Comparison of ENCODE assay signal across 8 cellular contexts in the genomic region with DNA sequence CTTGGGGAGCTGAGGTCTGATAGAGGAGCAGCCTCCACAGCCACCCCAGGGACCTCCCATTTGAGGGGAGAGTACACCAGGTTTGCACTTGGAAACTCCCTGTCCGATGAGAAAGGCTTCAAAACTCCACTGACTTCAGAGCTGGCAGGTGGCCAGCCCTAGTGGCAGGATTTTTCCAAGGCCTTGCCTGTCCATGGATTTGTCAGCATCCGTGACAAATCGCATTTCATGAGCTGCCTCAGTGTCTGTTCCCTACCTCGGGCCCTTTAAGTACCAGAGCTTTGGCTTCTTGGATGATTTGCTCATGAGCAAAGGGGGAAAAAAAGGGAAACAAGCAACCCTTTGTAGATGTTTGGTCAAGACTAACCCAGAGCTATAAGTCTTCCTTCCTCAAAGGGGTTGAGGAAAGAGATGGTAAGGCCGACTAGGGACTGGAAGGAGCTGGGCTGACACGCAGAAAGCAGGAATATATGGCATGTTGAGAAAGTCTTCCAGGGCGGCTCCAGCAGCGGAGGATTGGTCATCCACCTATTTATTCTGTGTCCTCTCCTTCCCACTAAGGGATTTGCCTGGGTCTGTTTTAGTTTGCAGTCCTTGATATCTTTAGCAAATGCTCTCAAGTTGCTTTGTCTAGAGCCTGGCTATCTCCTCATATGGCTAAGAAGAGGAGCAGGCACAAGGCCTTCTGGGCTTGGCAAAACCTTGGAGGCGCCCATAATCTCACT. TPM values are rescaled to one million over a fixed set of nuclear protein-coding genes. Genes with fewer than 3 reads are reported as not detected.
DNase-seq lines count a peak whose midpoint lies in the region; ATAC-seq lines count a peak whose summit lies in the region.

No MANE protein-coding gene starts in this region.

- H3K4me1 ChIP-seq in mesodermal cell (ENCODE audit: control insufficient read depth, insufficient read depth, low read length, poor library complexity, severe bottlenecking) (peaks cover 66% of the 10 kb centered on the region), aorta (ENCODE audit: control insufficient read depth in 1 of 2, insufficient read depth in 2 of 2, low read length in 2 of 2) (peaks cover 0 to 3% of the 10 kb centered on the region in 2 donors)

- intact Hi-C loops in aorta (cut with DNase I), result loop anchor here (5.0 kb wide), 1 partner anchor 38 kb away; no protein-coding TSS in a partner anchor

- 85 to 91% methylated on average over 5 to 7 of the region's 9 CpGs for WGBS in mesodermal cell (ENCODE audit: insufficient coverage in 2 of 2), 2 experiments
- WGBS in aorta, 2 donors, result 30 to 33% methylated on average over 9 of the region's 9 CpGs

- no peaks in the 10 kb centered on the region for H3K9me3 ChIP-seq in mesodermal cell (ENCODE audit: control insufficient read depth, low read length)
- no peaks in the 10 kb centered on the region for H3K9me3 ChIP-seq in aorta (ENCODE audit: control insufficient read depth, low read length)

- no peaks in the 10 kb centered on the region for H3K27me3 ChIP-seq in aorta (ENCODE audit: control insufficient read depth in 1 of 2, insufficient read depth in 2 of 2, low read length in 1 of 2)

- ATAC-seq in aorta (ENCODE audit: low FRiP score) (peak; percentile 45), GM18511 (IDR thresholded peaks at IDR 0.05; ENCODE audit: unreplicated experiment) (no peak)

- peak; percentile 99 for DNase-seq in EL
- peak; percentile 29 for DNase-seq in NCI-H82 treated with DMSO at 0.1 percent for 48 hours (lab: John Stamatoyannopoulos, UW; ENCODE audit: unreplicated experiment)
- DNase-seq in dermis microvascular lymphatic vessel endothelial cell (ENCODE audit: low read depth in 2 of 2), result peak; percentile 97 to 99
- peak; percentile 94 to 98 for DNase-seq in aorta
- no peak for DNase-seq in activated T-cell treated with anti-CD3 and anti-CD28 coated beads for 4 hours
- no peak for DNase-seq in KG1 (lab: John Stamatoyannopoulos, UW)

- H3K36me3 ChIP-seq in mesodermal cell (ENCODE audit: control insufficient read depth, insufficient read depth, low read length), result peaks cover 4% of the 10 kb centered on the region
- H3K36me3 ChIP-seq in aorta (ENCODE audit: control insufficient read depth in 1 of 2, insufficient read depth in 2 of 2, low read length in 1 of 2), result no peaks in the 10 kb centered on the region

- H3K4me3 ChIP-seq in mesodermal cell (ENCODE audit: extremely low read depth, insufficient read depth, low read length, poor library complexity, severe bottlenecking) (no peak overlapping the region), aorta (ENCODE audit: low read length in 2 of 2) (no peak overlapping the region)

- H3K27ac ChIP-seq in mesodermal cell (ENCODE audit: low read depth, low read length, severe bottlenecking) (peak overlapping the region; percentile 41), aorta (ENCODE audit: low read depth in 1 of 2, low read length in 2 of 2) (peak overlapping the region; percentile 84 to 88)

RNA-seq across cellular contexts. Expression of a gene that starts 2.7 kb away (rescaled TPM):
- total RNA-seq in dermis microvascular lymphatic vessel endothelial cell, result 281 and 463 TPM in 2 replicates
- polyA plus RNA-seq in mesodermal cell (2013, experiment 1 of 2), result 162 TPM
- polyA plus RNA-seq in mesodermal cell (2013, experiment 2 of 2), result 102 TPM
- 1,000 to 10,000 TPM in 1 of 2 donors, 100 to 1,000 TPM in 1; 868 to 1,205 TPM for total RNA-seq in aorta
- polyA plus RNA-seq in aorta, result 100 to 1,000 TPM in 1 of 2 donors, 10 to 100 TPM in 1; 49.1 to 268 TPM

RNA-seq across cellular contexts. Expression of a gene that starts 37.0 kb away (rescaled TPM):
- total RNA-seq in dermis microvascular lymphatic vessel endothelial cell (0.13 TPM in 1 of 2 replicates, not detected in the other), aorta (1 to 10 TPM; 1.0 to 1.8 TPM)
- not detected for polyA plus RNA-seq in mesodermal cell (2013, experiment 1 of 2)
- not detected for polyA plus RNA-seq in mesodermal cell (2013, experiment 2 of 2)
- polyA plus RNA-seq in aorta, result 1 to 10 TPM; 2.5 to 7.5 TPM

Comparison
In these comparisons a context has a peak if more than half of its experiments do, and no peak if none do; other contexts are left out.
1. DNase-seq: peak in EL (single experiment), NCI-H82 treated with DMSO at 0.1 percent for 48 hours (single experiment), dermis microvascular lymphatic vessel endothelial cell (2 of 2) and aorta (2 of 2); none in activated T-cell treated with anti-CD3 and anti-CD28 coated beads for 4 hours (single experiment) and KG1 (single experiment).